ENCODE assay signal across 8 cellular contexts in the genomic region with DNA sequence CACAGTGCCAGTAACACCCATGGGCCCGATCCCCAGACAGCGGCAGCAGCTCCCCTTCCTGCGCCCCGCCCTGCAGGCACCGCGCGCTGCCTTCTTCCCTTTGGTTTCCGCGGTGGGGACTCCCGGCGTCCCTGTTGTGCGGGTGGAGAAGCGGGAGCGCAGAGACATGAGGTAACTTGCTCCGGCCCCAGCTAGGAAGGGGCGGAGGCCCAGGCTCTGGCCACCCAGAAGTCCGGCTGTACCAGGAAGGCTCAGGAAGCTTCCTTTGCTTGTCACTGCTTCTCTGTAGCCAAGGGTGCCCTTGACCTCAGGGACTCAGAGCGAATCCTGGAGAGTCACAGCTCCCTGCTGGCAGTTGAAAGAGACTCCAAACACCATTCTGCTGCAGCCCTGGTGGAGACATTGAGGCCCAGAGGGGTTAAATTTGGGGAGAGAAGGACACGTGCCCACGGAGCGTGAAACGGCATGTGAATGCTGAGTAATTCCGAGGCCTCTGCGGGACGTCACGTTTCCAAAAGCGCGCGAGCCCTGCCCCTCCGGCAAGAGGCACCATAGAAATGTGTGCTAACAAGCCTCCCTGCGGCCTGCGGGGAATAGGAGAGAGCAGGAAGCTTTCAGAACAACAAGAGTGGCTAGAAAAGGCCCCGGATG. TPM values are rescaled to one million over a fixed set of nuclear protein-coding genes. Genes with fewer than 3 reads are reported as not detected.
DNase-seq lines count a peak whose midpoint lies in the region; ATAC-seq, FAIRE-seq and TF ChIP-seq lines count a peak whose summit lies in the region.

No MANE protein-coding gene starts in this region.

- peak; percentile 68 to 72 for ATAC-seq in activated T-cell treated with anti-CD3 and anti-CD28 coated beads, Interleukin-2, amount 50 U/mL, for 4 hours
- ATAC-seq in heart right ventricle (peak; percentile 63 to 84 (median 80)), gastrocnemius medialis (peak; percentile 65), GM18502 (IDR thresholded peaks at IDR 0.05; ENCODE audit: poor library complexity, unreplicated experiment) (no peak)

- no peaks in the 10 kb centered on the region for H3K36me3 ChIP-seq in heart right ventricle
- no peaks in the 10 kb centered on the region for H3K36me3 ChIP-seq in gastrocnemius medialis

- H3K9me3 ChIP-seq in heart right ventricle (no peaks in the 10 kb centered on the region), gastrocnemius medialis (no peaks in the 10 kb centered on the region)

- H3K4me1 Mint-ChIP-seq in activated T-cell treated with anti-CD3 and anti-CD28 coated beads, Interleukin-2, amount 50 U/mL, for 4 hours (ENCODE audit: low read depth), result peaks cover 15% of the 10 kb centered on the region

- intact Hi-C loops in heart right ventricle (cut with DNase I), result no loop called here
- intact Hi-C loops in gastrocnemius medialis (cut with DNase I; ENCODE audit: low total_unique reads), result loop anchor here (10.0 kb wide), 1 partner anchor 522 kb away; no protein-coding TSS in a partner anchor

- H3K27me3 Mint-ChIP-seq in activated T-cell treated with anti-CD3 and anti-CD28 coated beads, Interleukin-2, amount 50 U/mL, for 4 hours (ENCODE audit: low read depth), result no peaks in the 10 kb centered on the region

- H3K9me3 Mint-ChIP-seq in activated T-cell treated with anti-CD3 and anti-CD28 coated beads, Interleukin-2, amount 50 U/mL, for 4 hours, result no peaks in the 10 kb centered on the region

- H3K27me3 ChIP-seq in heart right ventricle, result no peaks in the 10 kb centered on the region
- no peaks in the 10 kb centered on the region for H3K27me3 ChIP-seq in gastrocnemius medialis

- DNase-seq in GM12892 (ENCODE audit: insufficient read length) (peak; percentile 46), heart right ventricle (peak; percentile 58 to 63), gastrocnemius medialis (peak; percentile 59 to 75), NCI-H1694 (lab: John Stamatoyannopoulos, UW) (no peak), HPDE6-E6E7 (ENCODE audit: extremely low spot score) (no peak), putamen (ENCODE audit: low spot score) (no peak)
- DNase-seq in activated T-cell treated with anti-CD3 and anti-CD28 coated beads, Interleukin-2, amount 50 U/mL, for 4 hours, result no peak

- 19 to 33% methylated on average over 33 of the region's 33 CpGs for WGBS in heart right ventricle, 2 donors

- peak overlapping the region in 9 of 10 donors; percentile 2 to 76 (median 60) for H3K27ac ChIP-seq in heart right ventricle
- peak overlapping the region; percentile 33 to 76 (median 58) for H3K27ac ChIP-seq in gastrocnemius medialis

- no peak for TF ChIP-seq POLR2A in GM12892 (IDR thresholded peaks at IDR 0.05; ENCODE audit: low read depth, low read length)
- TF ChIP-seq POLR2A in gastrocnemius medialis (IDR thresholded peaks at IDR 0.05), result peak in 1 of 2 donors; percentile 19

- H3K4me3 Mint-ChIP-seq in activated T-cell treated with anti-CD3 and anti-CD28 coated beads, Interleukin-2, amount 50 U/mL, for 4 hours, result no peak overlapping the region

- TF ChIP-seq CTCF in heart right ventricle (IDR thresholded peaks at IDR 0.05), result peak in 1 of 9 donors; percentile 10
- TF ChIP-seq CTCF in gastrocnemius medialis (IDR thresholded peaks at IDR 0.05 in 4 of 5, conservative IDR thresholded peaks at IDR 0.05 in 1 of 5), result no peak

- H3K4me3 ChIP-seq in heart right ventricle, result peak overlapping the region in 9 of 10 donors; percentile 4 to 44 (median 38)
- H3K4me3 ChIP-seq in gastrocnemius medialis, result peak overlapping the region in 3 of 4 donors; percentile 24 to 40 (median 28)

- peak; percentile 91 for FAIRE-seq in GM12892 (lab: Jason Lieb, UNC)

- in situ Hi-C loops in gastrocnemius medialis (cut with MboI; ENCODE audit: low sequenced_read_pairs in 4 of 4), result no loop called here

- H3K4me1 ChIP-seq in heart right ventricle (peaks cover 3 to 22% (median 15%) of the 10 kb centered on the region in 9 donors), gastrocnemius medialis (peaks cover 8 to 15% of the 10 kb centered on the region in 2 donors)

- H3K36me3 Mint-ChIP-seq in activated T-cell treated with anti-CD3 and anti-CD28 coated beads, Interleukin-2, amount 50 U/mL, for 4 hours (ENCODE audit: insufficient read depth), result no peaks in the 10 kb centered on the region

RNA-seq across cellular contexts. Expression of gene ADCY3, which starts 6.7 kb away (rescaled TPM):
- polyA plus RNA-seq in GM12892 (2012; ENCODE audit: missing spikeins), result 82.3 TPM
- 10 to 100 TPM; 68.7 to 83.7 (median 71.2) TPM for total RNA-seq in activated T-cell treated with anti-CD3 and anti-CD28 coated beads, Interleukin-2, amount 50 U/mL, for 4 hours
- 10 to 100 TPM in 5 of 10 donors, 1 to 10 TPM in 5; 5.3 to 50.8 (median 10.5) TPM for total RNA-seq in heart right ventricle
- 10 to 100 TPM; 16.4 to 19.5 TPM for polyA plus RNA-seq in heart right ventricle
- total RNA-seq in gastrocnemius medialis, result 10 to 100 TPM in 2 of 4 donors, 1 to 10 TPM in 2; 3.9 to 16.6 (median 12.3) TPM

RNA-seq across cellular contexts. Expression of gene DNAJC27, which starts 45.0 kb away (rescaled TPM):
- 3.0 TPM for polyA plus RNA-seq in GM12892 (2012; ENCODE audit: missing spikeins)
- 1 to 10 TPM; 3.3 to 3.8 (median 3.5) TPM for total RNA-seq in activated T-cell treated with anti-CD3 and anti-CD28 coated beads, Interleukin-2, amount 50 U/mL, for 4 hours
- total RNA-seq in heart right ventricle (10 to 100 TPM in 6 of 10 donors, 1 to 10 TPM in 4; 7.2 to 13.1 (median 10.5) TPM), gastrocnemius medialis (10 to 100 TPM in 1 of 4 donors, 1 to 10 TPM in 3; 3.0 to 11.0 (median 4.9) TPM)
- polyA plus RNA-seq in heart right ventricle, result 1 to 10 TPM; 2.8 to 4.3 TPM

Comparison
In these comparisons a context has a peak if more than half of its experiments do, and no peak if none do; other contexts are left out.
1. DNase-seq: peak in GM12892 (single experiment), heart right ventricle (2 of 2) and gastrocnemius medialis (2 of 2); none in activated T-cell treated with anti-CD3 and anti-CD28 coated beads, Interleukin-2, amount 50 U/mL, for 4 hours (single experiment), NCI-H1694 (single experiment), HPDE6-E6E7 (single experiment) and putamen (single experiment).